In the genomic region with DNA sequence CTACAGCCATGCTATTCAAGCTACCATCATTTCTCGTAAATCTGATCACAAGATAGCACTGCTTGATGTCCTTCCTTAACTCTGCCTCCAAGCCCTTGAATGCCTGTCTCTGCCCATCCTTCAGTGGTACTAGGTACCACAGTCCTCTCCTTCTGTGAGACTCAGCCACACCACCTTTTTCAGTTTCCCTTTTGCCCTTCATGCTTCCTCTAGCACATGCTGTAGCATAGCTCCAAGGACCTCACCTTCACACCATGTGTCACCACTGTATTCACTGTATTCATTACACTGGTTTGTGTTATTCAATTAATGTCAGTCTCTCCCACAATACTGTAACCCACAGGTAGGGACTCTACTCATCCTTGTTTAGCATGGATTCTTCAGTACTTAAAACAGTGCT, we compare ENCODE assay signal across 22 cellular contexts.
"Had no signal": no experiment of that assay in that cellular context is flagged by ENCODE, and none has a peak within 500 bp of the region (broad histone marks: within the 10 kb centered on the region; RNA-seq: fewer than 3 reads in every experiment).

No MANE protein-coding gene starts in this region.

- DNase-seq: activated CD4-positive, alpha-beta T cell treated with anti-CD3 and anti-CD28 coated beads, Interleukin-2, amount 50 U/mL, for 48 hours; activated CD8-positive, alpha-beta memory T cell treated with anti-CD3 and anti-CD28 coated beads, Interleukin-2, amount 50 U/mL, for 48 hours; activated naive CD4-positive, alpha-beta T cell treated with Interleukin-2 at 50 U/mL for 16 hours; activated naive CD8-positive, alpha-beta T cell treated with anti-CD3 and anti-CD28 coated beads, Interleukin-2, amount 10 ng/mL, durations not matched to agents 7 days and 5 days; activated T-cell treated with anti-CD3 and anti-CD28 coated beads, Interleukin-2, amount 50 U/mL, for 4 hours; amygdala; cerebellar nuclear complex; endodermal cell; heart left ventricle; islet precursor cell; left cardiac atrium; stimulated activated CD4-positive, alpha-beta T cell treated with anti-CD3 and anti-CD28 coated beads, Interleukin-2, amount 100 ng/mL, for 48 hours; stimulated activated CD8-positive, alpha-beta memory T cell treated with anti-CD3 and anti-CD28 coated beads, Interleukin-4, amount 100 ng/mL, for 48 hours; stimulated activated naive CD4-positive, alpha-beta T cell; T-helper 9 cell; upper lobe of right lung had no signal

- H3K27ac ChIP-seq: coronary artery, heart left ventricle, prostate gland, upper lobe of right lung had no signal

- H3K9me3 Mint-ChIP-seq: endodermal cell, memory B cell had no signal

- H3K4me3 Mint-ChIP-seq: activated naive CD8-positive, alpha-beta T cell treated with anti-CD3 and anti-CD28 coated beads, Interleukin-2, amount 10 ng/mL, durations not matched to agents 7 days and 5 days; activated T-cell treated with anti-CD3 and anti-CD28 coated beads, Interleukin-2, amount 50 U/mL, for 4 hours; endodermal cell; memory B cell; natural killer cell treated with Interleukin-12 subunit alpha and Interleukin-12 subunit beta and Interleukin-15 and Interleukin-18, amount 100 ng/mL, for 72 hours; WTC11 had no signal

- ATAC-seq: activated T-cell treated with anti-CD3 and anti-CD28 coated beads, Interleukin-2, amount 50 U/mL, for 4 hours; heart left ventricle; left cardiac atrium; natural killer cell treated with Interleukin-12 subunit alpha and Interleukin-12 subunit beta and Interleukin-15 and Interleukin-18, amount 100 ng/mL, for 72 hours; upper lobe of right lung; WTC11 had no signal

- H3K27ac Mint-ChIP-seq: activated naive CD8-positive, alpha-beta T cell treated with anti-CD3 and anti-CD28 coated beads, Interleukin-2, amount 10 ng/mL, durations not matched to agents 7 days and 5 days; activated T-helper 2 cell treated with anti-CD3 and anti-CD28 coated beads, Interferon-gamma antibody, Interleukin-2, Interleukin-4, amounts not matched to agents 10 μg/mL and 5 μg/mL and 100 μg/mL, durations not matched to agents 14 hours and 24 hours and 36 hours; endodermal cell; memory B cell; natural killer cell treated with Interleukin-12 subunit alpha and Interleukin-12 subunit beta and Interleukin-15 and Interleukin-18, amount 100 ng/mL, for 72 hours; WTC11 had no signal

- H3K27me3 ChIP-seq: heart left ventricle, upper lobe of right lung had no signal

- H3K4me1 ChIP-seq: heart left ventricle, prostate gland, upper lobe of right lung had no signal

- H3K36me3 ChIP-seq: heart left ventricle, prostate gland, upper lobe of right lung had no signal

- H3K4me1 Mint-ChIP-seq: WTC11 had no signal

- H3K4me3 ChIP-seq: coronary artery, heart left ventricle, prostate gland, upper lobe of right lung had no signal

- H3K9me3 ChIP-seq: heart left ventricle, prostate gland, upper lobe of right lung had no signal

- H3K36me3 Mint-ChIP-seq: activated naive CD8-positive, alpha-beta T cell treated with anti-CD3 and anti-CD28 coated beads, Interleukin-2, amount 10 ng/mL, durations not matched to agents 7 days and 5 days; memory B cell; natural killer cell treated with Interleukin-12 subunit alpha and Interleukin-12 subunit beta and Interleukin-15 and Interleukin-18, amount 100 ng/mL, for 72 hours; WTC11 had no signal
